ENCODE assay signal across 2 cellular contexts in the genomic region with DNA sequence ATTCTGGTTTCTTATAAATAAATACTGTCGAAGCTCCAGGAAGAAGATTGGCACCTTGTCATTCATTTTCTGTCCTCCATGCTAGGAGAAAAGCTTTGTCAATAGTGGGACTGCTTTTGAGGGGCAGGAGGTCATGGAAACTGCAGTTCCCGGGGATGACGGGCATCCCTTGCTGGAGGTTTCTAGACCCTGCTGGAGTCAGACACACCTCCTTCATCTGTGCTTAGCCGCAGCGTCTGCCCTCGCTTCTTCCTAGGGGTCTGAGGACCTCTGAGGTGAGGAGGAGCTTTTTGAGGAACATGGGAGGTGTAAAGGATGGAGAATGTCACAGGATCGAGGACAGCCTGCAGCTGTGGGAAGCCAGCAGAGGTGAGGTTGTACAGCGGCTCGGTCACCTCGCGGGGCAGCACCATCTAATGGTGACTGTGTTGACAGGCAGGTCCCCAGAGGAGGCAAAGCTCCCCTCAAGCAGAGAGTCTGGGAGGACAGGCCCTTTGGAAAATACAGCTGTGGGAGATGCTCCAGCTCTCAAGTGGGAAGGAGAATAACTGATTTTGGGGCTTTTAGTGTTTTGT.
TF ChIP-seq lines count a peak whose summit lies in the region.

No MANE protein-coding gene starts in this region.

TF ChIP-seq in GM12878, 131 proteins besides CTCF, POLR2A, EP300 and RAD21:
- TF ChIP-seq POU2F2 (IDR thresholded peaks at IDR 0.05; ENCODE audit: borderline replicate concordance, low read depth, low read length) (no peak), SMC3 (IDR thresholded peaks at IDR 0.05; ENCODE audit: borderline replicate concordance, low read length) (peak; percentile 29; the same call in 1 of the 2 replicates)

TF ChIP-seq in HepG2, 621 proteins besides CTCF, POLR2A, EP300 and RAD21:
- TF ChIP-seq, protein P1, sequence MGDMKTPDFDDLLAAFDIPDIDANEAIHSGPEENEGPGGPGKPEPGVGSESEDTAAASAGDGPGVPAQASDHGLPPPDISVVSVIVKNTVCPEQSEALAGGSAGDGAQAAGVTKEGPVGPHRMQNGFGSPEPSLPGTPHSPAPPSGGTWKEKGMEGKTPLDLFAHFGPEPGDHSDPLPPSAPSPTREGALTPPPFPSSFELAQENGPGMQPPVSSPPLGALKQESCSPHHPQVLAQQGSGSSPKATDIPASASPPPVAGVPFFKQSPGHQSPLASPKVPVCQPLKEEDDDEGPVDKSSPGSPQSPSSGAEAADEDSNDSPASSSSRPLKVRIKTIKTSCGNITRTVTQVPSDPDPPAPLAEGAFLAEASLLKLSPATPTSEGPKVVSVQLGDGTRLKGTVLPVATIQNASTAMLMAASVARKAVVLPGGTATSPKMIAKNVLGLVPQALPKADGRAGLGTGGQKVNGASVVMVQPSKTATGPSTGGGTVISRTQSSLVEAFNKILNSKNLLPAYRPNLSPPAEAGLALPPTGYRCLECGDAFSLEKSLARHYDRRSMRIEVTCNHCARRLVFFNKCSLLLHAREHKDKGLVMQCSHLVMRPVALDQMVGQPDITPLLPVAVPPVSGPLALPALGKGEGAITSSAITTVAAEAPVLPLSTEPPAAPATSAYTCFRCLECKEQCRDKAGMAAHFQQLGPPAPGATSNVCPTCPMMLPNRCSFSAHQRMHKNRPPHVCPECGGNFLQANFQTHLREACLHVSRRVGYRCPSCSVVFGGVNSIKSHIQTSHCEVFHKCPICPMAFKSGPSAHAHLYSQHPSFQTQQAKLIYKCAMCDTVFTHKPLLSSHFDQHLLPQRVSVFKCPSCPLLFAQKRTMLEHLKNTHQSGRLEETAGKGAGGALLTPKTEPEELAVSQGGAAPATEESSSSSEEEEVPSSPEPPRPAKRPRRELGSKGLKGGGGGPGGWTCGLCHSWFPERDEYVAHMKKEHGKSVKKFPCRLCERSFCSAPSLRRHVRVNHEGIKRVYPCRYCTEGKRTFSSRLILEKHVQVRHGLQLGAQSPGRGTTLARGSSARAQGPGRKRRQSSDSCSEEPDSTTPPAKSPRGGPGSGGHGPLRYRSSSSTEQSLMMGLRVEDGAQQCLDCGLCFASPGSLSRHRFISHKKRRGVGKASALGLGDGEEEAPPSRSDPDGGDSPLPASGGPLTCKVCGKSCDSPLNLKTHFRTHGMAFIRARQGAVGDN (CRISPR knock-in tag; IDR thresholded peaks at IDR 0.05) = peak; percentile 54
- TF ChIP-seq, protein P2, sequence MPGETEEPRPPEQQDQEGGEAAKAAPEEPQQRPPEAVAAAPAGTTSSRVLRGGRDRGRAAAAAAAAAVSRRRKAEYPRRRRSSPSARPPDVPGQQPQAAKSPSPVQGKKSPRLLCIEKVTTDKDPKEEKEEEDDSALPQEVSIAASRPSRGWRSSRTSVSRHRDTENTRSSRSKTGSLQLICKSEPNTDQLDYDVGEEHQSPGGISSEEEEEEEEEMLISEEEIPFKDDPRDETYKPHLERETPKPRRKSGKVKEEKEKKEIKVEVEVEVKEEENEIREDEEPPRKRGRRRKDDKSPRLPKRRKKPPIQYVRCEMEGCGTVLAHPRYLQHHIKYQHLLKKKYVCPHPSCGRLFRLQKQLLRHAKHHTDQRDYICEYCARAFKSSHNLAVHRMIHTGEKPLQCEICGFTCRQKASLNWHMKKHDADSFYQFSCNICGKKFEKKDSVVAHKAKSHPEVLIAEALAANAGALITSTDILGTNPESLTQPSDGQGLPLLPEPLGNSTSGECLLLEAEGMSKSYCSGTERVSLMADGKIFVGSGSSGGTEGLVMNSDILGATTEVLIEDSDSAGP (CRISPR knock-in tag; IDR thresholded peaks at IDR 0.05; ENCODE audit: borderline replicate concordance) = no peak
- TF ChIP-seq ZBTB3 (CRISPR knock-in tag; IDR thresholded peaks at IDR 0.05; ENCODE audit: borderline replicate concordance, low read depth) (no peak), TRIM24 (CRISPR knock-in tag; IDR thresholded peaks at IDR 0.05) (no peak), DNMT1 (CRISPR knock-in tag; IDR thresholded peaks at IDR 0.05) (no peak), NFKB2 (CRISPR knock-in tag; IDR thresholded peaks at IDR 0.05; ENCODE audit: borderline replicate concordance) (0 out of 2 replicates have a peak, but pooled peaks have one; percentile 35), ZBTB33 (CRISPR knock-in tag; IDR thresholded peaks at IDR 0.05) (peak; percentile 97), GABPB1 (CRISPR knock-in tag; IDR thresholded peaks at IDR 0.05) (no peak), ZNF280B (CRISPR knock-in tag; IDR thresholded peaks at IDR 0.05; ENCODE audit: borderline replicate concordance) (no peak), SRF (IDR thresholded peaks at IDR 0.05; ENCODE audit: low read depth, low read length) (no peak), STAG1 (CRISPR knock-in tag; IDR thresholded peaks at IDR 0.05) (peak; percentile 75), KLF6 (CRISPR knock-in tag; IDR thresholded peaks at IDR 0.05) (no peak), RBM22 (optimal IDR thresholded peaks at IDR 0.05; ENCODE audit: low read length) (peak; percentile 86), CHD4 (IDR thresholded peaks at IDR 0.05; ENCODE audit: borderline replicate concordance, low read length) (no peak), MLX (CRISPR knock-in tag; IDR thresholded peaks at IDR 0.05) (no peak), USF2 (IDR thresholded peaks at IDR 0.05; ENCODE audit: low read depth, low read length) (no peak), USF2 (CRISPR knock-in tag; IDR thresholded peaks at IDR 0.05; ENCODE audit: borderline replicate concordance) (no peak), ZBTB38 (CRISPR knock-in tag; IDR thresholded peaks at IDR 0.05) (peak; percentile 71; the same call in 1 of the 2 replicates), ZBTB42 (CRISPR knock-in tag; IDR thresholded peaks at IDR 0.05) (no peak), PHF20 (CRISPR knock-in tag; IDR thresholded peaks at IDR 0.05) (no peak), JUN (CRISPR knock-in tag; IDR thresholded peaks at IDR 0.05) (no peak), KMT2A (CRISPR knock-in tag; IDR thresholded peaks at IDR 0.05) (no peak), ZNF335 (CRISPR knock-in tag; IDR thresholded peaks at IDR 0.05) (no peak), ZSCAN25 (CRISPR knock-in tag; IDR thresholded peaks at IDR 0.05) (no peak), E2F2 (CRISPR knock-in tag; IDR thresholded peaks at IDR 0.05; ENCODE audit: borderline replicate concordance) (no peak), PHF5A (CRISPR knock-in tag; IDR thresholded peaks at IDR 0.05; ENCODE audit: low read depth, unreplicated experiment) (no peak), CEBPG (CRISPR knock-in tag; IDR thresholded peaks at IDR 0.05) (no peak), ZNF790 (CRISPR knock-in tag; IDR thresholded peaks at IDR 0.05; ENCODE audit: borderline replicate concordance) (no peak), MED8 (CRISPR knock-in tag; IDR thresholded peaks at IDR 0.05; ENCODE audit: insufficient replicate concordance) (no peak), ZNF33B (CRISPR knock-in tag; IDR thresholded peaks at IDR 0.05) (no peak), SNAPC2 (CRISPR knock-in tag; IDR thresholded peaks at IDR 0.05) (no peak), HNRNPUL1 (IDR thresholded peaks at IDR 0.05; ENCODE audit: low read depth, low read length) (no peak), ZNF713 (CRISPR knock-in tag; IDR thresholded peaks at IDR 0.05) (no peak)
- TF ChIP-seq, protein P3, sequence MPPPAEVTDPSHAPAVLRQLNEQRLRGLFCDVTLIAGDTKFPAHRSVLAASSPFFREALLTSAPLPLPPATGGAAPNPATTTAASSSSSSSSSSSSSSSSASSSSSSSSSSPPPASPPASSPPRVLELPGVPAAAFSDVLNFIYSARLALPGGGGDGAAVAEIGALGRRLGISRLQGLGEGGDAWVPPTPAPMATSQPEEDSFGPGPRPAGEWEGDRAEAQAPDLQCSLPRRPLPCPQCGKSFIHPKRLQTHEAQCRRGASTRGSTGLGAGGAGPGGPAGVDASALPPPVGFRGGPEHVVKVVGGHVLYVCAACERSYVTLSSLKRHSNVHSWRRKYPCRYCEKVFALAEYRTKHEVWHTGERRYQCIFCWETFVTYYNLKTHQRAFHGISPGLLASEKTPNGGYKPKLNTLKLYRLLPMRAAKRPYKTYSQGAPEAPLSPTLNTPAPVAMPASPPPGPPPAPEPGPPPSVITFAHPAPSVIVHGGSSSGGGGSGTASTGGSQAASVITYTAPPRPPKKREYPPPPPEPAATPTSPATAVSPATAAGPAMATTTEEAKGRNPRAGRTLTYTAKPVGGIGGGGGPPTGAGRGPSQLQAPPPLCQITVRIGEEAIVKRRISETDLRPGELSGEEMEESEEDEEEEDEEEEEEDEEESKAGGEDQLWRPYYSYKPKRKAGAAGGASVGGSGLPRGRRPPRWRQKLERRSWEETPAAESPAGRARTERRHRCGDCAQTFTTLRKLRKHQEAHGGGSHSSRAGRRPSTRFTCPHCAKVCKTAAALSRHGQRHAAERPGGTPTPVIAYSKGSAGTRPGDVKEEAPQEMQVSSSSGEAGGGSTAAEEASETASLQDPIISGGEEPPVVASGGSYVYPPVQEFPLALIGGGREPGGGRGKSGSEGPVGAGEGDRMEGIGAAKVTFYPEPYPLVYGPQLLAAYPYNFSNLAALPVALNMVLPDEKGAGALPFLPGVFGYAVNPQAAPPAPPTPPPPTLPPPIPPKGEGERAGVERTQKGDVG (CRISPR knock-in tag; IDR thresholded peaks at IDR 0.05; ENCODE audit: borderline replicate concordance) = no peak
- TF ChIP-seq, protein P4, sequence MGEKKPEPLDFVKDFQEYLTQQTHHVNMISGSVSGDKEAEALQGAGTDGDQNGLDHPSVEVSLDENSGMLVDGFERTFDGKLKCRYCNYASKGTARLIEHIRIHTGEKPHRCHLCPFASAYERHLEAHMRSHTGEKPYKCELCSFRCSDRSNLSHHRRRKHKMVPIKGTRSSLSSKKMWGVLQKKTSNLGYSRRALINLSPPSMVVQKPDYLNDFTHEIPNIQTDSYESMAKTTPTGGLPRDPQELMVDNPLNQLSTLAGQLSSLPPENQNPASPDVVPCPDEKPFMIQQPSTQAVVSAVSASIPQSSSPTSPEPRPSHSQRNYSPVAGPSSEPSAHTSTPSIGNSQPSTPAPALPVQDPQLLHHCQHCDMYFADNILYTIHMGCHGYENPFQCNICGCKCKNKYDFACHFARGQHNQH (CRISPR knock-in tag; IDR thresholded peaks at IDR 0.05) = no peak
- TF ChIP-seq, protein P5, sequence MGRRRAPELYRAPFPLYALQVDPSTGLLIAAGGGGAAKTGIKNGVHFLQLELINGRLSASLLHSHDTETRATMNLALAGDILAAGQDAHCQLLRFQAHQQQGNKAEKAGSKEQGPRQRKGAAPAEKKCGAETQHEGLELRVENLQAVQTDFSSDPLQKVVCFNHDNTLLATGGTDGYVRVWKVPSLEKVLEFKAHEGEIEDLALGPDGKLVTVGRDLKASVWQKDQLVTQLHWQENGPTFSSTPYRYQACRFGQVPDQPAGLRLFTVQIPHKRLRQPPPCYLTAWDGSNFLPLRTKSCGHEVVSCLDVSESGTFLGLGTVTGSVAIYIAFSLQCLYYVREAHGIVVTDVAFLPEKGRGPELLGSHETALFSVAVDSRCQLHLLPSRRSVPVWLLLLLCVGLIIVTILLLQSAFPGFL (CRISPR knock-in tag; IDR thresholded peaks at IDR 0.05) = no peak
